Comparison of ENCODE assay signal across 24 cellular contexts in genomic region chr12:86174188-86174587, GRCh38.
DNase-seq lines count a peak whose midpoint lies in the region; ATAC-seq, FAIRE-seq and TF ChIP-seq lines count a peak whose summit lies in the region.
"Had no signal": no experiment of that assay in that cellular context is flagged by ENCODE, and none has a peak within 500 bp of the region (broad histone marks: within the 10 kb centered on the region; RNA-seq: fewer than 3 reads in every experiment).

No MANE protein-coding gene starts in this region.

- H3K4me3 ChIP-seq in IMR-90 (ENCODE audit: insufficient read depth, low read depth, low read length) (no peak overlapping the region), fibroblast of villous mesenchyme (ENCODE audit: low read depth, low read length) (no peak overlapping the region), osteoblast (ENCODE audit: insufficient read depth, low read length) (no peak overlapping the region)
- H3K4me3 ChIP-seq: BLaER1 had no signal

- no peak overlapping the region for H3K4ac ChIP-seq in IMR-90 (ENCODE audit: low read depth, low read length)

- H3K4me1 ChIP-seq in IMR-90 (ENCODE audit: control insufficient read depth, insufficient read depth, low read length) (no peaks in the 10 kb centered on the region), osteoblast (ENCODE audit: insufficient read depth, low read length) (no peaks in the 10 kb centered on the region)
- H3K4me1 ChIP-seq: BLaER1 had no signal

- no peaks in the 10 kb centered on the region for H3K79me1 ChIP-seq in IMR-90 (ENCODE audit: low read depth in 1 of 2, low read length in 2 of 2)

- H2AFZ ChIP-seq in IMR-90 (replicated peaks; ENCODE audit: low read length, poor library complexity): no peak overlapping the region
- H2AFZ ChIP-seq in osteoblast (ENCODE audit: low read length): no peak overlapping the region

- no peak overlapping the region for H2BK5ac ChIP-seq in IMR-90 (ENCODE audit: low read depth, low read length, poor library complexity, severe bottlenecking)

- no peak overlapping the region for H3K27ac ChIP-seq in IMR-90 (ENCODE audit: insufficient read depth, low read length)
- H3K27ac ChIP-seq in osteoblast (ENCODE audit: low read depth, low read length): no peak overlapping the region
- H3K27ac ChIP-seq: BLaER1 had no signal

- no peak overlapping the region for H4K5ac ChIP-seq in IMR-90 (ENCODE audit: low read depth, low read length)

- no CpG with 5 or more reads among the region's 2 CpGs for WGBS in IMR-90 (ENCODE audit: extremely low coverage in 2 of 2, insufficient read length in 1 of 2), 2 experiments

- no peaks in the 10 kb centered on the region for H3K79me2 ChIP-seq in osteoblast (ENCODE audit: insufficient read depth, low read length)

- no peak for ATAC-seq in IMR-90 (ENCODE audit: low read depth)

- BruUV-seq in IMR-90 (replicated peaks; lab: Mats Ljungman, UMichigan): no TSS peak

- no peak overlapping the region for H3K18ac ChIP-seq in IMR-90 (ENCODE audit: low read depth, low read length)

- no peak overlapping the region for H4K8ac ChIP-seq in IMR-90 (ENCODE audit: low read depth in 2 of 2, low read length in 2 of 2)

- DNase-seq in IMR-90: no peak
- peak; percentile 2 for DNase-seq in LHCN-M2 (ENCODE audit: low read depth)
- peak; percentile 14 for DNase-seq in fibroblast of villous mesenchyme (ENCODE audit: low read depth)
- DNase-seq in osteoblast (ENCODE audit: insufficient read length, low spot score, missing footprints): peak; percentile 18
- DNase-seq in NCI-H2081 treated with DMSO at 0.1 percent for 48 hours (lab: John Stamatoyannopoulos, UW): no peak
- DNase-seq in DMS79 treated with DMSO at 0.1 percent for 48 hours (lab: John Stamatoyannopoulos, UW): no peak
- no peak for DNase-seq in NCI-H1092 (lab: John Stamatoyannopoulos, UW)
- no peak for DNase-seq in GM19239 (ENCODE audit: insufficient read length, low spot score)
- DNase-seq: 8988T; ACHN; BE2C; C1 segment of cervical spinal cord; CD4-positive, alpha-beta memory T cell; CD4-positive, CD25-positive, alpha-beta regulatory T cell; CD8-positive, alpha-beta memory T cell; COR-L47; DMS 273 treated with DMSO at 0.1 percent for 48 hours; DMS153; DMS53; DMS79; GF-D8 had no signal

- in situ Hi-C loops in IMR-90 (cut with MboI; ENCODE audit: low sequenced_read_pairs): no loop called here

- intact Hi-C loops in IMR-90 (cut with micrococcal nuclease): no loop called here

- H4K20me1 ChIP-seq in IMR-90 (ENCODE audit: insufficient read depth, low read length) (no peaks in the 10 kb centered on the region), osteoblast (ENCODE audit: insufficient read depth, low read length) (no peaks in the 10 kb centered on the region)
- H4K20me1 ChIP-seq: BLaER1 had no signal

- no peak overlapping the region for H3K56ac ChIP-seq in IMR-90 (ENCODE audit: extremely low read depth, insufficient read depth, low read length)

- H2BK120ac ChIP-seq in IMR-90 (ENCODE audit: low read depth, low read length): no peak overlapping the region

- no peak overlapping the region for H3K9ac ChIP-seq in IMR-90 (ENCODE audit: low read depth, low read length)
- H3K9ac ChIP-seq: BLaER1 had no signal

- H2BK15ac ChIP-seq in IMR-90 (ENCODE audit: low read depth, low read length): no peak overlapping the region

- H3K9me1 ChIP-seq in IMR-90 (ENCODE audit: insufficient read depth, low read length): no peaks in the 10 kb centered on the region

- no peak for TF ChIP-seq RAD21 in IMR-90 (IDR thresholded peaks at IDR 0.05; ENCODE audit: low read length)

- no peak overlapping the region for H2AK5ac ChIP-seq in IMR-90 (ENCODE audit: low read depth, low read length)

- H3K4me2 ChIP-seq in IMR-90 (ENCODE audit: low read depth, low read length) (no peak overlapping the region), osteoblast (ENCODE audit: insufficient read depth, low read length) (no peak overlapping the region)
- H3K4me2 ChIP-seq: BLaER1 had no signal

- no peak overlapping the region for H2AK9ac ChIP-seq in IMR-90 (replicated peaks; ENCODE audit: low read depth, low read length, poor library complexity)

- H3K27me3 ChIP-seq in IMR-90 (ENCODE audit: control insufficient read depth, insufficient read depth, low read length) (no peaks in the 10 kb centered on the region), osteoblast (ENCODE audit: insufficient read depth, low read length) (no peaks in the 10 kb centered on the region)
- H3K27me3 ChIP-seq: BE2C, BLaER1 had no signal

- no peak overlapping the region for H2BK20ac ChIP-seq in IMR-90 (ENCODE audit: low read depth, low read length)

- no peak overlapping the region for H3K23ac ChIP-seq in IMR-90 (ENCODE audit: low read depth, low read length)

- CTCF ChIA-PET in IMR-90 (lab: Yijun Ruan, JAX): interaction anchor here (0.6 kb wide), 1 partner anchor 933 kb away, joined by 3 read pairs; no protein-coding TSS in a partner anchor

- H4K91ac ChIP-seq in IMR-90 (ENCODE audit: insufficient read depth, low read depth, low read length): no peak overlapping the region

- H3K14ac ChIP-seq in IMR-90 (replicated peaks; ENCODE audit: low read depth, low read length): no peak overlapping the region

- POLR2A ChIA-PET in IMR-90 (lab: Charles Lee; ENCODE audit: unreplicated experiment): no interaction called here

- H3K9me3 ChIP-seq in IMR-90 (ENCODE audit: control insufficient read depth, insufficient read depth, low read length): no peaks in the 10 kb centered on the region
- H3K9me3 ChIP-seq in osteoblast (ENCODE audit: low read depth, low read length): no peaks in the 10 kb centered on the region
- H3K9me3 ChIP-seq: BE2C, BLaER1 had no signal

- H3K36me3 ChIP-seq in IMR-90 (ENCODE audit: control insufficient read depth, insufficient read depth, low read length) (no peaks in the 10 kb centered on the region), osteoblast (ENCODE audit: insufficient read depth, low read length) (no peaks in the 10 kb centered on the region)
- H3K36me3 ChIP-seq: BE2C, BLaER1 had no signal

- TF ChIP-seq POLR2A in IMR-90 (IDR thresholded peaks at IDR 0.05; ENCODE audit: low read depth, low read length): no peak

- dilution Hi-C loops in IMR-90 (cut with HindIII; ENCODE audit: low sequenced_read_pairs, unreplicated experiment): no loop called here

- FAIRE-seq in GM19239 (lab: Jason Lieb, UNC): no peak
- FAIRE-seq: A204.1, GM12891 had no signal

- TF ChIP-seq CTCF in IMR-90 (conservative IDR thresholded peaks at IDR 0.05; ENCODE audit: low read depth, low read length) (no peak), fibroblast of villous mesenchyme (IDR thresholded peaks at IDR 0.05; ENCODE audit: insufficient read depth, low read depth, low read length) (no peak), osteoblast (IDR thresholded peaks at IDR 0.05; ENCODE audit: extremely low read depth, low read depth, low read length) (no peak)

TF ChIP-seq in IMR-90, 13 proteins besides CTCF, POLR2A, EP300 and RAD21:
- TF ChIP-seq CEBPB (IDR thresholded peaks at IDR 0.05; ENCODE audit: low read depth, low read length) (peak; percentile 62), RCOR1 (IDR thresholded peaks at IDR 0.05; ENCODE audit: insufficient replicate concordance, low read length) (no peak)

Comparison
In these comparisons a context has a peak if more than half of its experiments do, and no peak if none do; other contexts are left out.
1. DNase-seq: peak in LHCN-M2 (single experiment), fibroblast of villous mesenchyme (single experiment) and osteoblast (single experiment); none in IMR-90 (single experiment), NCI-H2081 treated with DMSO at 0.1 percent for 48 hours (single experiment), DMS79 treated with DMSO at 0.1 percent for 48 hours (single experiment), NCI-H1092 (single experiment) and GM19239 (single experiment).